ENCODE assay signal across 36 cellular contexts in the genomic region with DNA sequence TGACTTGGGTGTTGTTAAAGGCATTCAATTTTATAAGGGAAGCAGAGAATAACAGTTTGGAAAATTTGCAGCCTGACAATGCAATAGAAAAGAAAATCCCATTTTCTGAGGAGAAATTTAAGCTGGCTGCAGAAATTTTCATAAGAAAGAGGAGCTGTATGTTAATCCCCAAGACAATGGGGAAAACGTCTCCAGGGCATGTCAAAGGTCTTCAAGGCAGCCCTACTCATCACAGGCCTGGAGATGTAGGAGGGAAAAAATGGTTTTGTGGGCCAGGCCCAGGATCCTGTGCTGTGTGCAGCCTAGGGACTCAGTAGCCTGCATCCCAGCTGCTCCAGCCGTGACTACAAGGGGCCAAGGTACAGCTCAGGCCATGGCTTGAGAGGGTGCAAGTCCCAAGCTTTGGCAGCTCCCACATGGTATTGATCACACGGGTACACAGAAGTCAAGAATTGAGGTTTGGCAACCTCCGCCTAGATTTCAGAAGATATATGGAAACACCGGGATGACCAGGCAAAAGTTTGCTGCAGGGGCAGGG.
"Had no signal": no experiment of that assay in that cellular context is flagged by ENCODE, and none has a peak within 500 bp of the region (broad histone marks: within the 10 kb centered on the region; RNA-seq: fewer than 3 reads in every experiment).

No MANE protein-coding gene starts in this region.

- H3K27ac Mint-ChIP-seq: activated CD4-positive, alpha-beta memory T cell treated with anti-CD3 and anti-CD28 coated beads, Interleukin-2, amount 10 ng/mL, durations not matched to agents 7 days and 5 days; activated CD4-positive, alpha-beta T cell treated with anti-CD3 and anti-CD28 coated beads for 36 hours; activated CD4-positive, alpha-beta T cell treated with anti-CD3 and anti-CD28 coated beads, Interleukin-2, amount 10 ng/mL, durations not matched to agents 7 days and 5 days; activated CD8-positive, alpha-beta memory T cell treated with anti-CD3 and anti-CD28 coated beads, Interleukin-2, amount 10 ng/mL, durations not matched to agents 7 days and 5 days; activated CD8-positive, alpha-beta T cell treated with anti-CD3 and anti-CD28 coated beads, Interleukin-2, amount 10 ng/mL, durations not matched to agents 7 days and 5 days; activated naive CD4-positive, alpha-beta T cell treated with anti-CD3 and anti-CD28 coated beads, Interleukin-2, amount 10 ng/mL, durations not matched to agents 7 days and 5 days; activated naive CD4-positive, alpha-beta T cell treated with anti-CD3 and anti-CD28 coated beads, Interleukin-2, amount 50 U/mL, for 24 hours; activated naive CD8-positive, alpha-beta T cell; activated naive CD8-positive, alpha-beta T cell treated with anti-CD3 and anti-CD28 coated beads, Interleukin-2, amount 10 ng/mL, durations not matched to agents 7 days and 5 days; activated naive CD8-positive, alpha-beta T cell treated with anti-CD3 and anti-CD28 coated beads, Interleukin-2, amount 50 U/mL, for 24 hours; activated T-cell treated with anti-CD3 and anti-CD28 coated beads, Interleukin-2, amount 50 U/mL, for 24 hours; activated T-helper 2 cell treated with anti-CD3 and anti-CD28 coated beads, Interferon-gamma antibody, Interleukin-2, Interleukin-4, amounts not matched to agents 10 μg/mL and 5 μg/mL and 100 μg/mL, durations not matched to agents 14 hours and 24 hours and 36 hours; brain; T-cell; T-helper 1 cell treated with Interleukin-12 subunit alpha and Interleukin-12 subunit beta and Interleukin-4 antibody, amounts not matched to agents 30 μg/mL and 1 μg/mL, for 36 hours; T-helper 2 cell treated with Interferon-gamma antibody and Interleukin-4, amounts not matched to agents 5 μg/mL and 100 μg/mL, for 36 hours had no signal

- H3K36me3 ChIP-seq: ascending aorta, cardiac muscle cell had no signal

- H3K27me3 ChIP-seq: ascending aorta, cardiac muscle cell had no signal

- H3K9me3 ChIP-seq: ascending aorta had no signal

- H3K36me3 Mint-ChIP-seq: activated CD8-positive, alpha-beta memory T cell treated with anti-CD3 and anti-CD28 coated beads, Interleukin-2, amount 10 ng/mL, durations not matched to agents 7 days and 5 days; activated naive CD4-positive, alpha-beta T cell treated with anti-CD3 and anti-CD28 coated beads, Interleukin-2, amount 10 ng/mL, durations not matched to agents 7 days and 5 days; activated naive CD4-positive, alpha-beta T cell treated with anti-CD3 and anti-CD28 coated beads, Interleukin-2, amount 50 U/mL, for 24 hours; activated naive CD8-positive, alpha-beta T cell; activated naive CD8-positive, alpha-beta T cell treated with anti-CD3 and anti-CD28 coated beads, Interleukin-2, amount 10 ng/mL, durations not matched to agents 7 days and 5 days; brain; T-cell had no signal

- H3K27me3 Mint-ChIP-seq: activated CD4-positive, alpha-beta memory T cell treated with anti-CD3 and anti-CD28 coated beads, Interleukin-2, amount 10 ng/mL, durations not matched to agents 7 days and 5 days; activated CD4-positive, alpha-beta T cell treated with anti-CD3 and anti-CD28 coated beads for 36 hours; activated CD4-positive, alpha-beta T cell treated with anti-CD3 and anti-CD28 coated beads, Interleukin-2, amount 10 ng/mL, durations not matched to agents 7 days and 5 days; activated CD8-positive, alpha-beta memory T cell treated with anti-CD3 and anti-CD28 coated beads, Interleukin-2, amount 10 ng/mL, durations not matched to agents 7 days and 5 days; activated naive CD4-positive, alpha-beta T cell treated with anti-CD3 and anti-CD28 coated beads, Interleukin-2, amount 10 ng/mL, durations not matched to agents 7 days and 5 days; activated naive CD4-positive, alpha-beta T cell treated with anti-CD3 and anti-CD28 coated beads, Interleukin-2, amount 50 U/mL, for 24 hours; activated naive CD8-positive, alpha-beta T cell; activated naive CD8-positive, alpha-beta T cell treated with anti-CD3 and anti-CD28 coated beads, Interleukin-2, amount 10 ng/mL, durations not matched to agents 7 days and 5 days; activated naive CD8-positive, alpha-beta T cell treated with anti-CD3 and anti-CD28 coated beads, Interleukin-2, amount 50 U/mL, for 24 hours; activated T-cell treated with anti-CD3 and anti-CD28 coated beads, Interleukin-2, amount 50 U/mL, for 24 hours; brain; central memory CD8-positive, alpha-beta T cell; T-cell had no signal

- H3K9me3 Mint-ChIP-seq: activated CD4-positive, alpha-beta T cell treated with anti-CD3 and anti-CD28 coated beads, Interleukin-2, amount 10 ng/mL, durations not matched to agents 7 days and 5 days; activated naive CD4-positive, alpha-beta T cell treated with anti-CD3 and anti-CD28 coated beads, Interleukin-2, amount 50 U/mL, for 24 hours; activated naive CD8-positive, alpha-beta T cell treated with anti-CD3 and anti-CD28 coated beads, Interleukin-2, amount 50 U/mL, for 24 hours; brain; T-helper 1 cell treated with Interleukin-12 subunit alpha and Interleukin-12 subunit beta and Interleukin-4 antibody, amounts not matched to agents 30 μg/mL and 1 μg/mL, for 36 hours had no signal

- H3K4me1 Mint-ChIP-seq: activated CD4-positive, alpha-beta memory T cell treated with anti-CD3 and anti-CD28 coated beads, Interleukin-2, amount 10 ng/mL, durations not matched to agents 7 days and 5 days; activated CD4-positive, alpha-beta T cell treated with anti-CD3 and anti-CD28 coated beads for 36 hours; activated CD4-positive, alpha-beta T cell treated with anti-CD3 and anti-CD28 coated beads, Interleukin-2, amount 10 ng/mL, durations not matched to agents 7 days and 5 days; activated CD8-positive, alpha-beta memory T cell treated with anti-CD3 and anti-CD28 coated beads, Interleukin-2, amount 10 ng/mL, durations not matched to agents 7 days and 5 days; activated naive CD4-positive, alpha-beta T cell treated with anti-CD3 and anti-CD28 coated beads, Interleukin-2, amount 10 ng/mL, durations not matched to agents 7 days and 5 days; activated naive CD4-positive, alpha-beta T cell treated with anti-CD3 and anti-CD28 coated beads, Interleukin-2, amount 50 U/mL, for 24 hours; activated naive CD8-positive, alpha-beta T cell treated with anti-CD3 and anti-CD28 coated beads, Interleukin-2, amount 10 ng/mL, durations not matched to agents 7 days and 5 days; activated naive CD8-positive, alpha-beta T cell treated with anti-CD3 and anti-CD28 coated beads, Interleukin-2, amount 50 U/mL, for 24 hours; brain; central memory CD8-positive, alpha-beta T cell; T-cell had no signal

- H3K4me3 Mint-ChIP-seq: activated CD4-positive, alpha-beta memory T cell treated with anti-CD3 and anti-CD28 coated beads, Interleukin-2, amount 10 ng/mL, durations not matched to agents 7 days and 5 days; activated CD4-positive, alpha-beta T cell treated with anti-CD3 and anti-CD28 coated beads for 36 hours; activated CD4-positive, alpha-beta T cell treated with anti-CD3 and anti-CD28 coated beads, Interleukin-2, amount 10 ng/mL, durations not matched to agents 7 days and 5 days; activated CD8-positive, alpha-beta memory T cell treated with anti-CD3 and anti-CD28 coated beads, Interleukin-2, amount 10 ng/mL, durations not matched to agents 7 days and 5 days; activated CD8-positive, alpha-beta T cell treated with anti-CD3 and anti-CD28 coated beads, Interleukin-2, amount 10 ng/mL, durations not matched to agents 7 days and 5 days; activated naive CD4-positive, alpha-beta T cell treated with anti-CD3 and anti-CD28 coated beads, Interleukin-2, amount 10 ng/mL, durations not matched to agents 7 days and 5 days; activated naive CD4-positive, alpha-beta T cell treated with anti-CD3 and anti-CD28 coated beads, Interleukin-2, amount 50 U/mL, for 24 hours; activated naive CD8-positive, alpha-beta T cell; activated naive CD8-positive, alpha-beta T cell treated with anti-CD3 and anti-CD28 coated beads, Interleukin-2, amount 10 ng/mL, durations not matched to agents 7 days and 5 days; activated naive CD8-positive, alpha-beta T cell treated with anti-CD3 and anti-CD28 coated beads, Interleukin-2, amount 50 U/mL, for 24 hours; activated T-cell treated with anti-CD3 and anti-CD28 coated beads, Interleukin-2, amount 50 U/mL, for 24 hours; brain; central memory CD8-positive, alpha-beta T cell; T-cell; T-helper 1 cell treated with Interleukin-12 subunit alpha and Interleukin-12 subunit beta and Interleukin-4 antibody, amounts not matched to agents 30 μg/mL and 1 μg/mL, for 36 hours; T-helper 2 cell treated with Interferon-gamma antibody and Interleukin-4, amounts not matched to agents 5 μg/mL and 100 μg/mL, for 36 hours had no signal

- H3K4me1 ChIP-seq: ascending aorta had no signal

- ATAC-seq: activated CD4-positive, alpha-beta T cell treated with anti-CD3 and anti-CD28 coated beads for 36 hours; activated CD4-positive, CD25-positive, alpha-beta regulatory T cell treated with anti-CD3 and anti-CD28 coated beads, Interleukin-2, amount 50 U/mL, for 24 hours; activated CD8-positive, alpha-beta memory T cell treated with anti-CD3 and anti-CD28 coated beads, Interleukin-2, amount 10 ng/mL, durations not matched to agents 7 days and 5 days; activated CD8-positive, alpha-beta T cell treated with anti-CD3 and anti-CD28 coated beads, Interleukin-2, amount 10 ng/mL, durations not matched to agents 7 days and 5 days; activated naive CD8-positive, alpha-beta T cell treated with anti-CD3 and anti-CD28 coated beads, Interleukin-2, amount 50 U/mL, for 24 hours; T-cell had no signal

- H3K4me3 ChIP-seq: ascending aorta, cardiac muscle cell had no signal

- DNase-seq: activated CD4-positive, alpha-beta memory T cell treated with anti-CD3 and anti-CD28 coated beads, Interleukin-2, amount 10 ng/mL, durations not matched to agents 7 days and 5 days; activated CD4-positive, alpha-beta T cell treated with anti-CD3 and anti-CD28 coated beads for 1 hour; activated CD4-positive, alpha-beta T cell treated with anti-CD3 and anti-CD28 coated beads for 36 hours; activated CD4-positive, alpha-beta T cell treated with anti-CD3 and anti-CD28 coated beads for 48 hours; activated CD4-positive, alpha-beta T cell treated with anti-CD3 and anti-CD28 coated beads, Interleukin-2, amount 10 ng/mL, durations not matched to agents 7 days and 5 days; activated CD4-positive, alpha-beta T cell treated with anti-CD3 and anti-CD28 coated beads, Interleukin-2, amount 50 U/mL, for 48 hours; activated CD4-positive, CD25-positive, alpha-beta regulatory T cell; activated CD8-positive, alpha-beta memory T cell treated with anti-CD3 and anti-CD28 coated beads for 24 hours; activated CD8-positive, alpha-beta memory T cell treated with anti-CD3 and anti-CD28 coated beads, Interleukin-2, amount 10 ng/mL, durations not matched to agents 7 days and 5 days; activated CD8-positive, alpha-beta memory T cell treated with anti-CD3 and anti-CD28 coated beads, Interleukin-2, amount 50 U/mL, for 48 hours; activated CD8-positive, alpha-beta T cell treated with anti-CD3 and anti-CD28 coated beads, Interleukin-2, amount 10 ng/mL, durations not matched to agents 7 days and 5 days; activated effector memory CD4-positive, alpha-beta T cell treated with Interleukin-2 at 50 U/mL for 16 hours; activated gamma-delta T cell; activated naive CD4-positive, alpha-beta T cell treated with anti-CD3 and anti-CD28 coated beads, Interleukin-2, amount 10 ng/mL, durations not matched to agents 7 days and 5 days; activated naive CD4-positive, alpha-beta T cell treated with Interleukin-2 at 50 U/mL for 16 hours; activated naive CD8-positive, alpha-beta T cell treated with anti-CD3 and anti-CD28 coated beads, Interleukin-2, amount 10 ng/mL, durations not matched to agents 7 days and 5 days; activated naive CD8-positive, alpha-beta T cell treated with anti-CD3 and anti-CD28 coated beads, Interleukin-2, amount 50 U/mL, for 24 hours; activated T-cell treated with anti-CD3 and anti-CD28 coated beads, Interleukin-2, amount 50 U/mL, for 24 hours; activated T-cell treated with anti-CD3 and anti-CD28 coated beads, Interleukin-2, amount 50 U/mL, for 48 hours; amygdala; anterior cingulate cortex; caudate nucleus; cerebellar nuclear complex; T-cell; T-helper 2 cell; T-helper 9 cell had no signal
